7 cellular contexts compared by ENCODE assay signal in the genomic region with DNA sequence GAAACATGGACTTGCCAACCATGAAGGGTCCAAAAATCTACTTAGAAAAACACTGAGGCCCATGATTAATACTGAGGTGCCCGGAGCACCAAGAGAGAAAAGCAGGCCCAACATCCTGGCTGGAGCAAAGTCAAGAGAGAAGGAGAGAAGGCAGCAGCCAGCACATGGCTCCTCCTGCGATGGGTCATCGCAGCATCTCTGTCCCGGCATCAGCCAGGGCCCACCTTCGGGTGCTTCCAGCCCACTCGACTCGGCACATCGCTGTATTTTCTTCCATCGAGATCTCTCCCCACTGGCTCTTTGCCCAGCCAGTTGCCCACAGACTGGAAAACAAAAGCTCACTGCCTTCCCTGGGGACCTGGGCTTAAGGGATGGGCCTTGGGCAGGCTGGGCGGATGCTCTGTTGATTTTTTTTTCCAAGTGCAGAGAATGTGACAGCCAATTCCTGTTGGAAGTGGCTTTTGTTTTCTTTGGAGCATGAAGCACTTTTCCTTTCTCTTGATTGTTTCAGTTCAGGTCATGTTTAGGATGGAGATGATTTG. TPM values are rescaled to one million over a fixed set of nuclear protein-coding genes. Genes with fewer than 3 reads are reported as not detected.
DNase-seq lines count a peak whose midpoint lies in the region; ATAC-seq and TF ChIP-seq lines count a peak whose summit lies in the region.

No MANE protein-coding gene starts in this region.

- H3K27me3 ChIP-seq in body of pancreas (no peaks in the 10 kb centered on the region), right lobe of liver (no peaks in the 10 kb centered on the region), transverse colon (no peaks in the 10 kb centered on the region)

- H3K4me3 ChIP-seq in body of pancreas (no peak overlapping the region), right lobe of liver (no peak overlapping the region), transverse colon (no peak overlapping the region)

- POLR2A ChIA-PET in activated CD4-positive, alpha-beta T cell treated with anti-CD3 and anti-CD28 coated beads for 36 hours (lab: Charles Lee): no interaction called here

- TF ChIP-seq CTCF in body of pancreas (IDR thresholded peaks at IDR 0.05): no peak
- no peak for TF ChIP-seq CTCF in right lobe of liver (IDR thresholded peaks at IDR 0.05)
- TF ChIP-seq CTCF in transverse colon (IDR thresholded peaks at IDR 0.05): no peak
- TF ChIP-seq CTCF in GM10266 (IDR thresholded peaks at IDR 0.05; ENCODE audit: control insufficient read depth, insufficient read depth, low read depth, missing control alignments): no peak

- no peak overlapping the region for H3K4me3 Mint-ChIP-seq in activated CD4-positive, alpha-beta T cell treated with anti-CD3 and anti-CD28 coated beads for 36 hours

- TF ChIP-seq EP300 in transverse colon (IDR thresholded peaks at IDR 0.05; ENCODE audit: low read depth): no peak

- H3K27ac Mint-ChIP-seq in activated CD4-positive, alpha-beta T cell treated with anti-CD3 and anti-CD28 coated beads for 36 hours: no peak overlapping the region

- ATAC-seq in body of pancreas (peak; percentile 42), right lobe of liver (peak; percentile 47 to 70 (median 54))
- ATAC-seq in activated CD4-positive, alpha-beta T cell treated with anti-CD3 and anti-CD28 coated beads for 36 hours: no peak

- peak; percentile 91 for DNase-seq in NCI-H1092 (lab: John Stamatoyannopoulos, UW)
- DNase-seq in body of pancreas: peak in 3 of 4 donors; percentile 8 to 20 (median 15)
- DNase-seq in right lobe of liver: peak in 1 of 3 donors; percentile 25
- no peak for DNase-seq in transverse colon
- no peak for DNase-seq in GM10266 (ENCODE audit: extremely low spot score)
- DNase-seq in RPMI8226: no peak
- no peak for DNase-seq in activated CD4-positive, alpha-beta T cell treated with anti-CD3 and anti-CD28 coated beads for 36 hours

- H3K36me3 Mint-ChIP-seq in activated CD4-positive, alpha-beta T cell treated with anti-CD3 and anti-CD28 coated beads for 36 hours (ENCODE audit: low read depth): no peaks in the 10 kb centered on the region

- H3K36me3 ChIP-seq in body of pancreas (replicated peaks in 1 of 2; ENCODE audit: insufficient read depth in 1 of 2, low read depth in 2 of 2) (no peaks in the 10 kb centered on the region), right lobe of liver (no peaks in the 10 kb centered on the region), transverse colon (no peaks in the 10 kb centered on the region)

- H3K27ac ChIP-seq in body of pancreas (peak overlapping the region in 2 of 4 donors; percentile 21), right lobe of liver (peak overlapping the region in 2 of 3 donors; percentile 36 to 47), transverse colon (peak overlapping the region; percentile 45 to 73 (median 64))

- WGBS in body of pancreas, 2 donors: 66 to 93% methylated on average over 10 of the region's 10 CpGs
- WGBS in right lobe of liver (ENCODE audit: insufficient coverage, low coverage, low lambda C conversion rate, missing lambda C conversion rate): 74% methylated on average over 9 of the region's 10 CpGs
- WGBS in transverse colon (ENCODE audit: low coverage in 1 of 2), 2 donors: 82% methylated on average over 10 of the region's 10 CpGs; no CpG with 5 or more reads in 1 of the 2 donors

- no peaks in the 10 kb centered on the region for H3K9me3 Mint-ChIP-seq in activated CD4-positive, alpha-beta T cell treated with anti-CD3 and anti-CD28 coated beads for 36 hours (ENCODE audit: low read depth)

- H3K27me3 Mint-ChIP-seq in activated CD4-positive, alpha-beta T cell treated with anti-CD3 and anti-CD28 coated beads for 36 hours: peaks cover 3% of the 10 kb centered on the region

- H3K9me3 ChIP-seq in body of pancreas (no peaks in the 10 kb centered on the region), right lobe of liver (no peaks in the 10 kb centered on the region), transverse colon (no peaks in the 10 kb centered on the region)

- H3K4me1 ChIP-seq in body of pancreas: no peaks in the 10 kb centered on the region
- H3K4me1 ChIP-seq in right lobe of liver: no peaks in the 10 kb centered on the region
- H3K4me1 ChIP-seq in transverse colon: peaks cover 0 to 7% (median 0%) of the 10 kb centered on the region in 4 donors

- in situ Hi-C loops in transverse colon (cut with MboI; ENCODE audit: low pct_ligation_motif_present in 1 of 4, low pct_unique_long_range_greater_than_20kb in 1 of 4, low sequenced_read_pairs in 3 of 4): no loop called here

- H3K4me1 Mint-ChIP-seq in activated CD4-positive, alpha-beta T cell treated with anti-CD3 and anti-CD28 coated beads for 36 hours: no peaks in the 10 kb centered on the region

- intact Hi-C loops in body of pancreas (cut with DNase I): no loop called here
- intact Hi-C loops in right lobe of liver (cut with DNase I): no loop called here
- intact Hi-C loops in transverse colon (cut with DNase I; ENCODE audit: low total_unique reads): no loop called here
- intact Hi-C loops in activated CD4-positive, alpha-beta T cell treated with anti-CD3 and anti-CD28 coated beads for 36 hours (cut with DNase I, micrococcal nuclease): no loop called here

- TF ChIP-seq POLR2A in body of pancreas (IDR thresholded peaks at IDR 0.05) (no peak), right lobe of liver (IDR thresholded peaks at IDR 0.05) (no peak), transverse colon (IDR thresholded peaks at IDR 0.05) (no peak)

- CTCF ChIA-PET in activated CD4-positive, alpha-beta T cell treated with anti-CD3 and anti-CD28 coated beads for 36 hours (lab: Charles Lee): interaction anchor here (1.1 kb wide), 1 partner anchor 26 kb away, joined by 3 read pairs; no protein-coding TSS in a partner anchor

RNA-seq across cellular contexts. Expression of gene CYB5B, which starts 58.1 kb away (rescaled TPM):
- 10 to 100 TPM in 1 of 2 donors, 1 to 10 TPM in 1; 8.2 to 20.0 TPM for total RNA-seq in body of pancreas
- total RNA-seq in right lobe of liver: 10 to 100 TPM; 19.1 to 42.1 (median 30.5) TPM
- 10 to 100 TPM; 30.3 to 60.5 (median 42.4) TPM for total RNA-seq in transverse colon
- total RNA-seq in activated CD4-positive, alpha-beta T cell treated with anti-CD3 and anti-CD28 coated beads for 36 hours: 100 to 1,000 TPM; 158 to 187 TPM

Comparison
In these comparisons a context has a peak if more than half of its experiments do, and no peak if none do; other contexts are left out.
1. DNase-seq: peak in NCI-H1092 (single experiment) and body of pancreas (3 of 4); none in transverse colon (single experiment), GM10266 (single experiment), RPMI8226 (single experiment) and activated CD4-positive, alpha-beta T cell treated with anti-CD3 and anti-CD28 coated beads for 36 hours (single experiment).